ENCODE assay signal across 8 cellular contexts in the genomic region with DNA sequence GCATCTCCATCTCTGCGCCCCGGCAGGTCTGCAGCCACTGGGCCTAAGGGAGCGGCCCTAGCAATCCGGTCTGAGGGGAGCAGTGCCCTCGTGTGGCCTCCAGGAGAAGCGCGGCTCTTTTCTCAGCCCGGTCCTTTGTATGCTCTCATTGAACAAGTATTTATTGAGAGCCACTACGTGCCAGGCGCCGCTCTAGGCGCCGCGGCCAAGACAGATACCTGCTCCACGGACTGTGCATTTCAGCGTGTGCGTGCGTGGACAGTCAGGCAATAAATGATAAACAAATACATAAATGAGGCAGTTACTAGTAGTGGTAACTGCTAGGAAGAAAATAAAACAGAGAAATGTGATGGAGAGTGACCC. TPM values are rescaled to one million over a fixed set of nuclear protein-coding genes. Genes with fewer than 3 reads are reported as not detected.
A peak's percentile ranks its signal among the peaks of the same experiment; 100 is the strongest.
DNase-seq lines count a peak whose midpoint lies in the region; ATAC-seq lines count a peak whose summit lies in the region.

No MANE protein-coding gene starts in this region.

- no peak overlapping the region for H3K27ac ChIP-seq in HUES6 (ENCODE audit: low read depth, low read length)

- H3K9me3 ChIP-seq in HUES6 (ENCODE audit: control insufficient read depth, insufficient read depth, low read depth, low read length) (no peaks in the 10 kb centered on the region), NT2/D1 (ENCODE audit: insufficient read depth, low read length) (no peaks in the 10 kb centered on the region)

- H3K4me1 ChIP-seq in HUES6 (ENCODE audit: control insufficient read depth, insufficient read depth, low read length) (peaks cover 9% of the 10 kb centered on the region), NT2/D1 (ENCODE audit: insufficient read depth, insufficient read length) (peaks cover 12% of the 10 kb centered on the region)

- no peak overlapping the region for H3K9ac ChIP-seq in HUES6 (ENCODE audit: low read length)
- H3K9ac ChIP-seq in NT2/D1 (ENCODE audit: insufficient read length, low read depth), result no peak overlapping the region

- H3K4me3 ChIP-seq in HUES6 (ENCODE audit: low read depth, low read length), result peak overlapping the region; percentile 20; the same call in 1 of the 2 replicates
- H3K4me3 ChIP-seq in NT2/D1 (ENCODE audit: insufficient read length, low read depth), result no peak overlapping the region

- H3K36me3 ChIP-seq in HUES6 (ENCODE audit: control insufficient read depth, insufficient read depth, low read length), result no peaks in the 10 kb centered on the region
- no peaks in the 10 kb centered on the region for H3K36me3 ChIP-seq in NT2/D1 (ENCODE audit: insufficient read depth, insufficient read length, low read length)

- H3K27me3 ChIP-seq in HUES6 (ENCODE audit: control insufficient read depth, insufficient read depth, low read length), result no peaks in the 10 kb centered on the region
- no peaks in the 10 kb centered on the region for H3K27me3 ChIP-seq in NT2/D1 (ENCODE audit: insufficient read depth, insufficient read length)

- peak; percentile 89 for ATAC-seq in GM21526 (IDR thresholded peaks at IDR 0.05; ENCODE audit: low FRiP score, unreplicated experiment)

- DNase-seq in DMS 273 treated with DMSO at 0.1 percent for 48 hours (lab: John Stamatoyannopoulos, UW) (peak; percentile 46), NT2/D1 (ENCODE audit: low read depth, low spot score) (peak; percentile 68), epidermal melanocyte (ENCODE audit: insufficient read length, low spot score) (peak; percentile 87), myocyte (ENCODE audit: low read depth) (peak; percentile 85)
- peak; percentile 87 for DNase-seq in activated CD8-positive, alpha-beta memory T cell treated with anti-CD3 and anti-CD28 coated beads, Interleukin-2, amount 50 U/mL, for 48 hours
- DNase-seq in stimulated activated CD8-positive, alpha-beta memory T cell treated with anti-CD3 and anti-CD28 coated beads, Interleukin-7, amount 100 ng/mL, for 48 hours (ENCODE audit: extremely low read depth in 1 of 2, low read depth in 1 of 2), result peak; percentile 37 to 60

RNA-seq across cellular contexts. Expression of gene SLC4A9, which starts 2.3 kb away (rescaled TPM):
- total RNA-seq in myocyte, result not detected in 2 replicates
- polyA plus RNA-seq in myocyte (2012), result 0.04 TPM

RNA-seq across cellular contexts. Expression of gene HBEGF, which starts 11.3 kb away (rescaled TPM):
- 10.1 and 10.2 TPM in 2 replicates for total RNA-seq in myocyte
- 41.6 TPM for polyA plus RNA-seq in myocyte (2012)

RNA-seq across cellular contexts. Expression of gene ANKHD1, which starts 43.9 kb away (rescaled TPM):
- total RNA-seq in myocyte, result 33.7 and 39.7 TPM in 2 replicates
- 34.4 TPM for polyA plus RNA-seq in myocyte (2012)

RNA-seq across cellular contexts. Expression of gene PFDN1, which starts 54.8 kb away (rescaled TPM):
- 42.0 and 63.9 TPM in 2 replicates for total RNA-seq in myocyte
- 75.9 TPM for polyA plus RNA-seq in myocyte (2012)
